Comparison of ENCODE assay signal across 8 cellular contexts in the genomic region with DNA sequence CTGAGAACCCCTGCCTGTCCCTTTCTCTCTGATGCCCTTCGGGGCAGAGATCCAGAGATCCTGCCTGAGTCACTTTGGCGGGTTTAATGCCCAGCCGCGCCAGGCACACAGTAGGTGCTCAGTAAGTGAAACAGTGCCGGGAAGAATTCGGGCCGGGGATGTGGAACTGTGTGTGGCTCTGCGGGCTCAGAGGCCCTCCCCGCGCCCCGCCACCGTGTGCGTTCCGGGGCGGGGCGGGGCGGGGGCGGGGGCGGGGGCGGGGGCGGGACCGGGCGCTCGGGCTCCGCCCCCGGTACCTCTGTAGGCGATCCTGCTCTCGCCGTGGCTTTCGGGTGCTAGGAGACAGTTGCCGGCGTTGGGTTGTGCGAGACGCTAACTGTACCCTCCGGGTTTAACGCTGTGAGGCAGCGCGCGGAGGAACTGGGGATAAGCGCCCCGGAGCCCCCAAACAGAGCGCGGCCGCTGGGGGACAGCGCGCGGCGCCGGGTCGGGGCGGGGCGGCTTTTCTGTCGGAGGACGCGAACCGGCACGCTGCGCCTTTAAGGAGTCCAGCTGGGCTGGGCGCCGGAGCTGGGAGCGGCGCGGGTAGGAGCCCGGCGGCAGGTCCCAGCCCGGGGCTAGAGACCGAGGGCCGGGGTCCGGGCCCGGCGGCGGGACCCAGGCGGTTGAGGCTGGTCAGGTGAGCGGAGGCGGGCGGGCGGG. TPM values are rescaled to one million over a fixed set of nuclear protein-coding genes. Genes with fewer than 3 reads are reported as not detected.
DNase-seq lines count a peak whose midpoint lies in the region; ATAC-seq, FAIRE-seq and TF ChIP-seq lines count a peak whose summit lies in the region.

A gene with protein sequence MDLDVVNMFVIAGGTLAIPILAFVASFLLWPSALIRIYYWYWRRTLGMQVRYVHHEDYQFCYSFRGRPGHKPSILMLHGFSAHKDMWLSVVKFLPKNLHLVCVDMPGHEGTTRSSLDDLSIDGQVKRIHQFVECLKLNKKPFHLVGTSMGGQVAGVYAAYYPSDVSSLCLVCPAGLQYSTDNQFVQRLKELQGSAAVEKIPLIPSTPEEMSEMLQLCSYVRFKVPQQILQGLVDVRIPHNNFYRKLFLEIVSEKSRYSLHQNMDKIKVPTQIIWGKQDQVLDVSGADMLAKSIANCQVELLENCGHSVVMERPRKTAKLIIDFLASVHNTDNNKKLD (plus strand): TSS at position 555 of the 702 bp plus-strand sequence. CDS start 18,795 bp downstream, outside the sequence.

- H3K9me2 ChIP-seq in SU-DHL-6 (replicated peaks; ENCODE audit: insufficient read depth, low read length) = no peaks in the 10 kb centered on the region

- peak within 1 kb of the TSS; percentile 98 for H3K4me2 ChIP-seq in SU-DHL-6 (ENCODE audit: low read depth, low read length, poor library complexity, severe bottlenecking)

- peaks cover 23 to 49% (median 38%) of the 10 kb centered on the region in 3 donors for H3K4me1 Mint-ChIP-seq in IgD-negative memory B cell

- peaks cover 29% of the 10 kb centered on the region for H3K79me2 ChIP-seq in SU-DHL-6 (ENCODE audit: insufficient read depth, low read length)

- intact Hi-C loops in adrenal gland (cut with DNase I) = loop anchor here in 1 of 2 donors (5.0 kb wide), 1 partner anchor 60 kb away; no protein-coding TSS in a partner anchor
- intact Hi-C loops in left ventricle myocardium superior (cut with micrococcal nuclease) = no loop called here
- intact Hi-C loops in psoas muscle (cut with DNase I) = loop anchor here (2.0 to 10.0 kb wide), 3 partner anchors 61 to 583 kb away; no protein-coding TSS in a partner anchor

- peak within 1 kb of the TSS; percentile 100 for H2AFZ ChIP-seq in SU-DHL-6 (ENCODE audit: low read depth, low read length, severe bottlenecking)

- no peaks in the 10 kb centered on the region for H3F3A ChIP-seq in SU-DHL-6 (ENCODE audit: insufficient read depth)

- H3K36me3 ChIP-seq in SU-DHL-6 (ENCODE audit: low read length) (no peaks in the 10 kb centered on the region), adrenal gland (replicated peaks in 1 of 2) (no peaks in the 10 kb centered on the region), psoas muscle (ENCODE audit: insufficient read depth in 1 of 2, low read depth in 1 of 2) (no peaks in the 10 kb centered on the region)

- ATAC-seq in GM21529 (IDR thresholded peaks at IDR 0.05; ENCODE audit: unreplicated experiment) = peak; percentile 76
- peak; percentile 96 for ATAC-seq in left ventricle myocardium superior
- ATAC-seq in psoas muscle = peak; percentile 90 to 94 (median 94)

- no peaks in the 10 kb centered on the region for H3K27me3 Mint-ChIP-seq in IgD-negative memory B cell

- H3K27ac Mint-ChIP-seq in IgD-negative memory B cell = peak within 1 kb of the TSS; percentile 73 to 95 (median 92)

- peak; percentile 20 to 53 for TF ChIP-seq POLR2A in adrenal gland (IDR thresholded peaks at IDR 0.05)

- no peaks in the 10 kb centered on the region for H4K20me1 ChIP-seq in SU-DHL-6 (ENCODE audit: low read depth, low read length)

- peaks cover 1% of the 10 kb centered on the region for H3K36me3 Mint-ChIP-seq in IgD-negative memory B cell

- H3K9me3 ChIP-seq in SU-DHL-6 (ENCODE audit: insufficient read depth, low read length) (no peaks in the 10 kb centered on the region), adrenal gland (replicated peaks in 1 of 3) (no peaks in the 10 kb centered on the region), psoas muscle (no peaks in the 10 kb centered on the region)

- no peaks in the 10 kb centered on the region for H3K27me3 ChIP-seq in SU-DHL-6 (ENCODE audit: low read length)
- H3K27me3 ChIP-seq in adrenal gland = no peaks in the 10 kb centered on the region
- H3K27me3 ChIP-seq in psoas muscle (ENCODE audit: insufficient read depth in 3 of 3, low read length in 2 of 3) = no peaks in the 10 kb centered on the region

- TF ChIP-seq CTCF in SU-DHL-6 (IDR thresholded peaks at IDR 0.05; ENCODE audit: insufficient read depth, low read length, poor library complexity, severe bottlenecking) = peak; percentile 34
- peak in 1 of 6 experiments; percentile 32 for TF ChIP-seq CTCF in adrenal gland (IDR thresholded peaks at IDR 0.05)
- no peak for TF ChIP-seq CTCF in psoas muscle (IDR thresholded peaks at IDR 0.05)

- WGBS in adrenal gland, 4 donors = 0 to 3% (median 2%) methylated on average over 12 to 77 of the region's 77 CpGs
- WGBS in psoas muscle, 3 donors = 0 to 1% (median 1%) methylated on average over 31 to 77 of the region's 77 CpGs

- H3K9me3 Mint-ChIP-seq in IgD-negative memory B cell = no peaks in the 10 kb centered on the region

- FAIRE-seq in urothelium cell line (lab: Jason Lieb, UNC) = no peak

- peak within 1 kb of the TSS; percentile 75 for H3K9ac ChIP-seq in SU-DHL-6 (ENCODE audit: low read length)

- H3K4me3 Mint-ChIP-seq in IgD-negative memory B cell = peak within 1 kb of the TSS; percentile 89 to 97 (median 93)

- H3K27ac ChIP-seq in SU-DHL-6 (ENCODE audit: low read depth, low read length) (peak within 1 kb of the TSS; percentile 76), adrenal gland (peak within 1 kb of the TSS in 4 of 5 donors; percentile 68 to 90 (median 76)), psoas muscle (peak within 1 kb of the TSS; percentile 74)

- H3K4me1 ChIP-seq in adrenal gland (replicated peaks in 1 of 2) = peaks cover 8 to 31% of the 10 kb centered on the region in 2 donors
- peaks cover 14% of the 10 kb centered on the region for H3K4me1 ChIP-seq in psoas muscle

- H3K4me3 ChIP-seq in SU-DHL-6 (ENCODE audit: insufficient read depth, low read length, poor library complexity, severe bottlenecking) (peak within 1 kb of the TSS; percentile 77), adrenal gland (peak within 1 kb of the TSS; percentile 72 to 89 (median 76)), psoas muscle (peak within 1 kb of the TSS; percentile 92)

- DNase-seq in ELR (ENCODE audit: low read depth) = peak; percentile 74
- peak; percentile 69 to 83 (median 77) for DNase-seq in adrenal gland
- peak; percentile 86 for DNase-seq in left ventricle myocardium superior
- DNase-seq in psoas muscle = peak; percentile 79 to 88
- DNase-seq in urothelium cell line (ENCODE audit: low spot score) = peak; percentile 92

RNA-seq across cellular contexts. Expression of the gene that starts here (rescaled TPM):
- polyA plus RNA-seq in IgD-negative memory B cell = 11.0 TPM
- 10 to 100 TPM; 17.2 to 36.6 (median 27.8) TPM for total RNA-seq in adrenal gland
- polyA plus RNA-seq in adrenal gland = 10 to 100 TPM; 10.2 to 28.0 (median 14.6) TPM
- total RNA-seq in left ventricle myocardium superior = 9.1 TPM
- total RNA-seq in psoas muscle = 1 to 10 TPM; 2.0 to 7.2 (median 5.1) TPM
- polyA plus RNA-seq in psoas muscle = 1 to 10 TPM; 1.7 to 5.7 (median 2.5) TPM

Comparison
In these comparisons a context has a peak if more than half of its experiments do, and no peak if none do; other contexts are left out.
1. Peak in every context shown above with its lines: DNase-seq, ATAC-seq, H3K4me3 ChIP-seq and H3K27ac ChIP-seq.